Comparison of ENCODE assay signal across 21 cellular contexts in genomic region chr1:160634543-160635491, GRCh38. TPM values are rescaled to one million over a fixed set of nuclear protein-coding genes. Genes with fewer than 3 reads are reported as not detected.
A peak's percentile ranks its signal among the peaks of the same experiment; 100 is the strongest.
DNase-seq lines count a peak whose midpoint lies in the region; ATAC-seq and TF ChIP-seq lines count a peak whose summit lies in the region.
"Had no signal": no experiment of that assay in that cellular context is flagged by ENCODE, and none has a peak within 500 bp of the region (broad histone marks: within the 10 kb centered on the region; RNA-seq: fewer than 3 reads in every experiment).

No MANE protein-coding gene starts in this region.

- no peaks in the 10 kb centered on the region for H3K36me3 ChIP-seq in A673 (ENCODE audit: insufficient read depth, low read length, poor library complexity, severe bottlenecking)
- H3K36me3 ChIP-seq: upper lobe of left lung had no signal

- POLR2A ChIA-PET in A673 (lab: Charles Lee; ENCODE audit: low non-redundant PET), result no interaction called here

- H3K27me3 ChIP-seq in A673 (replicated peaks; ENCODE audit: insufficient read depth, low read depth, low read length, poor library complexity), result no peaks in the 10 kb centered on the region
- H3K27me3 ChIP-seq: upper lobe of left lung had no signal

- H3K36me3 Mint-ChIP-seq in activated naive CD4-positive, alpha-beta T cell treated with anti-CD3 and anti-CD28 coated beads for 36 hours (ENCODE audit: low read depth), result peaks cover 90% of the 10 kb centered on the region
- peaks cover 96% of the 10 kb centered on the region for H3K36me3 Mint-ChIP-seq in activated naive CD8-positive, alpha-beta T cell treated with anti-CD3 and anti-CD28 coated beads for 36 hours

- ATAC-seq in stimulated activated naive CD8-positive, alpha-beta T cell treated with anti-CD3 and anti-CD28 coated beads, Interleukin-15, amount 100 ng/mL, for 72 hours, result no peak
- ATAC-seq: activated CD4-positive, CD25-positive, alpha-beta regulatory T cell treated with anti-CD3 and anti-CD28 coated beads, Interleukin-2, amount 50 U/mL, for 24 hours; left ventricle myocardium superior had no signal

- peak overlapping the region; percentile 76 for H3K27ac Mint-ChIP-seq in activated naive CD4-positive, alpha-beta T cell treated with anti-CD3 and anti-CD28 coated beads for 36 hours
- peak overlapping the region; percentile 68 for H3K27ac Mint-ChIP-seq in activated naive CD8-positive, alpha-beta T cell treated with anti-CD3 and anti-CD28 coated beads for 36 hours
- H3K27ac Mint-ChIP-seq in stimulated activated naive CD8-positive, alpha-beta T cell treated with anti-CD3 and anti-CD28 coated beads, Interleukin-15, amount 100 ng/mL, for 72 hours, result peak overlapping the region in 1 of 2 donors; percentile 75

- no peaks in the 10 kb centered on the region for H3K27me3 Mint-ChIP-seq in activated naive CD4-positive, alpha-beta T cell treated with anti-CD3 and anti-CD28 coated beads for 36 hours (ENCODE audit: low read depth)
- H3K27me3 Mint-ChIP-seq in activated naive CD8-positive, alpha-beta T cell treated with anti-CD3 and anti-CD28 coated beads for 36 hours, result no peaks in the 10 kb centered on the region
- H3K27me3 Mint-ChIP-seq in stimulated activated naive CD8-positive, alpha-beta T cell treated with anti-CD3 and anti-CD28 coated beads, Interleukin-15, amount 100 ng/mL, for 72 hours, result no peaks in the 10 kb centered on the region

- no peak overlapping the region for H3K27ac ChIP-seq in A673 (ENCODE audit: low read depth, low read length, poor library complexity, severe bottlenecking)
- H3K27ac ChIP-seq: GM23248, upper lobe of left lung had no signal

- no TSS peak for BruUV-seq in A673 (replicated peaks; lab: Mats Ljungman, UMichigan)

- in situ Hi-C loops in GM18951 (cut with MboI; ENCODE audit: low sequenced_read_pairs, unreplicated experiment), result no loop called here

- TF ChIP-seq CTCF in A673 (conservative IDR thresholded peaks at IDR 0.05; ENCODE audit: low read depth, low read length), result no peak

- H3K4me1 ChIP-seq in A673 (ENCODE audit: insufficient read depth, low read length, poor library complexity, severe bottlenecking), result peaks cover 18% of the 10 kb centered on the region

- CTCF ChIA-PET in activated naive CD4-positive, alpha-beta T cell treated with anti-CD3 and anti-CD28 coated beads for 36 hours (lab: Charles Lee), result interaction anchor here (0.7 to 1.0 kb wide), 2 partner anchors 21 to 23 kb away, joined by 4 read pairs; no protein-coding TSS in a partner anchor
- CTCF ChIA-PET in A673 (lab: Charles Lee), result no interaction called here

- no peaks in the 10 kb centered on the region for H3K9me3 Mint-ChIP-seq in activated naive CD4-positive, alpha-beta T cell treated with anti-CD3 and anti-CD28 coated beads for 36 hours
- peaks cover 2% of the 10 kb centered on the region for H3K9me3 Mint-ChIP-seq in activated naive CD8-positive, alpha-beta T cell treated with anti-CD3 and anti-CD28 coated beads for 36 hours
- H3K9me3 Mint-ChIP-seq in stimulated activated naive CD8-positive, alpha-beta T cell treated with anti-CD3 and anti-CD28 coated beads, Interleukin-15, amount 100 ng/mL, for 72 hours, result peaks cover 0 to 3% of the 10 kb centered on the region in 2 donors

- H3K9me3 ChIP-seq in A673 (ENCODE audit: low read depth, low read length, poor library complexity, severe bottlenecking), result no peaks in the 10 kb centered on the region
- H3K9me3 ChIP-seq: upper lobe of left lung had no signal

- H3K4me3 ChIP-seq in A673 (ENCODE audit: low read depth, low read length, poor library complexity, severe bottlenecking), result no peak overlapping the region
- H3K4me3 ChIP-seq: GM23248, upper lobe of left lung had no signal

- peak; percentile 67 for TF ChIP-seq POLR2A in GM18951 (IDR thresholded peaks at IDR 0.05; ENCODE audit: extremely low read depth, insufficient read depth, insufficient read length)

- intact Hi-C loops in activated naive CD4-positive, alpha-beta T cell treated with anti-CD3 and anti-CD28 coated beads for 36 hours (cut with micrococcal nuclease), result no loop called here
- intact Hi-C loops in A673 (cut with micrococcal nuclease; ENCODE audit: unreplicated experiment), result no loop called here

- no peak for DNase-seq in activated naive CD4-positive, alpha-beta T cell treated with anti-CD3 and anti-CD28 coated beads for 36 hours
- DNase-seq in activated naive CD4-positive, alpha-beta T cell treated with anti-CD3 and anti-CD28 coated beads, Interleukin-2, amount 50 U/mL, for 16 hours, result no peak
- no peak for DNase-seq in activated naive CD8-positive, alpha-beta T cell treated with anti-CD3 and anti-CD28 coated beads for 36 hours
- DNase-seq in stimulated activated naive CD8-positive, alpha-beta T cell treated with anti-CD3 and anti-CD28 coated beads, Interleukin-15, amount 100 ng/mL, for 72 hours, result no peak
- DNase-seq in A673 (ENCODE audit: low spot score) (no peak), cerebellum (ENCODE audit: low spot score) (no peak), iPS-NIHi11 (ENCODE audit: low spot score) (no peak)
- DNase-seq: anterior cingulate cortex; central memory CD4-positive, alpha-beta T cell; effector CD8-positive, alpha-beta T cell; GM23248; left ventricle myocardium superior; NCI-H526 treated with DMSO at 0.1 percent for 48 hours; occipital lobe; retina; SHP77 treated with DMSO at 0.1 percent for 48 hours; stimulated activated CD4-positive, alpha-beta T cell treated with anti-CD3 and anti-CD28 coated beads, Interleukin-12 subunit alpha, Interleukin-12 subunit beta, amount 100 ng/mL, for 4 hours had no signal

- H3K4me1 Mint-ChIP-seq in activated naive CD4-positive, alpha-beta T cell treated with anti-CD3 and anti-CD28 coated beads for 36 hours (ENCODE audit: low read depth), result peaks cover 97% of the 10 kb centered on the region
- H3K4me1 Mint-ChIP-seq in activated naive CD8-positive, alpha-beta T cell treated with anti-CD3 and anti-CD28 coated beads for 36 hours, result peaks cover 89% of the 10 kb centered on the region
- H3K4me1 Mint-ChIP-seq in stimulated activated naive CD8-positive, alpha-beta T cell treated with anti-CD3 and anti-CD28 coated beads, Interleukin-15, amount 100 ng/mL, for 72 hours, result peaks cover 94% of the 10 kb centered on the region

- H3K4me3 Mint-ChIP-seq in activated naive CD4-positive, alpha-beta T cell treated with anti-CD3 and anti-CD28 coated beads for 36 hours, result peak overlapping the region; percentile 27
- H3K4me3 Mint-ChIP-seq in activated naive CD8-positive, alpha-beta T cell treated with anti-CD3 and anti-CD28 coated beads for 36 hours, result no peak overlapping the region
- H3K4me3 Mint-ChIP-seq in stimulated activated naive CD8-positive, alpha-beta T cell treated with anti-CD3 and anti-CD28 coated beads, Interleukin-15, amount 100 ng/mL, for 72 hours, result peak overlapping the region; percentile 12 to 24

RNA-seq across cellular contexts. Expression of gene SLAMF1, which starts 12.0 kb away (rescaled TPM):
- total RNA-seq in activated naive CD4-positive, alpha-beta T cell treated with anti-CD3 and anti-CD28 coated beads for 36 hours, result 100 to 1,000 TPM; 101 to 112 TPM
- total RNA-seq in activated naive CD8-positive, alpha-beta T cell treated with anti-CD3 and anti-CD28 coated beads for 36 hours, result 10 to 100 TPM; 39.8 to 41.6 TPM
- total RNA-seq in A673 (2021) (1.1 and 2.2 TPM in 2 replicates), cerebellum (not detected)
- total RNA-seq: fibroblast of lung, GM23248, occipital lobe had no signal

RNA-seq across cellular contexts. Expression of gene CD84, which starts 55.5 kb away (rescaled TPM):
- total RNA-seq in activated naive CD4-positive, alpha-beta T cell treated with anti-CD3 and anti-CD28 coated beads for 36 hours, result 1 to 10 TPM; 8.6 to 9.2 TPM
- 10 to 100 TPM; 13.5 to 13.7 TPM for total RNA-seq in activated naive CD8-positive, alpha-beta T cell treated with anti-CD3 and anti-CD28 coated beads for 36 hours
- total RNA-seq in A673 (2021) (not detected in 2 replicates), cerebellum (2.1 TPM)
- total RNA-seq: fibroblast of lung, GM23248 had no signal

Comparison
In these comparisons a context has a peak if more than half of its experiments do, and no peak if none do; other contexts are left out.
1. RNA of gene SLAMF1, which starts 12.0 kb away (total RNA-seq): 101 to 112 TPM in activated naive CD4-positive, alpha-beta T cell treated with anti-CD3 and anti-CD28 coated beads for 36 hours and 39.8 to 41.6 TPM in activated naive CD8-positive, alpha-beta T cell treated with anti-CD3 and anti-CD28 coated beads for 36 hours; 1.1 to 2.2 TPM in A673 and not detected in cerebellum (single experiment); every median in the first group is over 10 times any median in the second.